In the genomic region with DNA sequence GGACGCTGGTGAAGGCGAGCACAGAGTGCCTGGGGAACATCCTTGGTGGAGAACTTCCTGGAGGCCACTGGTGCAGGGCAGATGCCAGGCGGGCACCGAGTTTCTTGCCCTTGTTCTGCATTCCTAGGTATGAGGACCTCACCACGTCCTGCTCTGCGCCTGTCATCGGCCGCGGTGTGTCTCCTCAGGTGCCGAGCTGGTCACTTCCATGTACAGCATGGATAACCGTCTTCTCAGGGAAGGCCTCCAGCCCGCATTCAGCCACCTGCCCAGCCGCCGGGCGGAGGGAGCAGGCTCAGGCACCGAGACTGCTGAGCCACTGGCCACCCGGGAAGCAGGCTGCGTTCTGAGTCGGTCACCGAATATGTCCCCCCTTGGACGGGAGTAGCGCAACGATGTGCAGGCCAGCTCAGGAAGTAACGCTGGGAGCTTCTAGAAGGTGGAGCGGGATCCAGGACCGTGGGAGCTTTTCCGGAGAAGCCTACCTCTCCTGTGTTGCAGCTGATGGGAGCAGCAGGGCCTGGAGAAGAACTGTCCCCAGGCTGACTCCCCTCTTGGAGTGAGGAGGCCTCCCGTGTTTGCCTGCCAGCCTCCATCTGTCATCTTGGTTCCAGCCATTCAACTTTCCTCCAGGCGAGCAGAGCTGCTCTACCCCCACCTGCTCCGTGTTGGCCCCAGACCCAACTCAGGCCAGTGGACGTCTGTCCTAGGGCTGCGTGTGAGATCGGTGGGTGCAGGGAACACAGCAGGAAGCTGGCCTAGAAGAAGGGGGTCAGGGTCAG, we compare ENCODE assay signal across 10 cellular contexts. TPM values are rescaled to one million over a fixed set of nuclear protein-coding genes. Genes with fewer than 3 reads are reported as not detected.
A peak's percentile ranks its signal among the peaks of the same experiment; 100 is the strongest.
DNase-seq lines count a peak whose midpoint lies in the region; TF ChIP-seq lines count a peak whose summit lies in the region.
"Had no signal": no experiment of that assay in that cellular context is flagged by ENCODE, and none has a peak within 500 bp of the region (broad histone marks: within the 10 kb centered on the region; RNA-seq: fewer than 3 reads in every experiment).

No MANE protein-coding gene starts in this region.

- H3K9me2 ChIP-seq in MM.1S (replicated peaks; ENCODE audit: insufficient read depth, low read length): no peaks in the 10 kb centered on the region

- H3F3A ChIP-seq in MM.1S (ENCODE audit: insufficient read depth, low read length): no peaks in the 10 kb centered on the region

- intact Hi-C loops in Calu3 (cut with micrococcal nuclease; ENCODE audit: unreplicated experiment): no loop called here

- H3K4me1 ChIP-seq in MM.1S (ENCODE audit: low read length): no peaks in the 10 kb centered on the region

- H3K9me3 Mint-ChIP-seq in Calu3 (ENCODE audit: low read depth, unreplicated experiment) (no peaks in the 10 kb centered on the region), brain (peaks cover 0 to 2% (median 0%) of the 10 kb centered on the region in 5 experiments), nephron (no peaks in the 10 kb centered on the region)

- H3K4me2 ChIP-seq in MM.1S (ENCODE audit: low read depth, low read length): no peak overlapping the region

- H3K4me1 Mint-ChIP-seq in Calu3 (ENCODE audit: low read depth, unreplicated experiment): peaks cover 32% of the 10 kb centered on the region
- peaks cover 76% of the 10 kb centered on the region for H3K4me1 Mint-ChIP-seq in brain
- peaks cover 52% of the 10 kb centered on the region for H3K4me1 Mint-ChIP-seq in nephron

- no peaks in the 10 kb centered on the region for H4K20me1 ChIP-seq in MM.1S (ENCODE audit: insufficient read depth, low read length)

- H2AFZ ChIP-seq in MM.1S (ENCODE audit: low read length): no peak overlapping the region

- CTCF ChIA-PET in Calu3 (lab: Charles Lee): interaction anchor here (0.7 to 1.7 kb wide), 2 partner anchors 9 to 41 kb away, joined by 4 to 6 read pairs; a partner anchor contains a TSS

- peak; percentile 62 to 78 for DNase-seq in NCI-H524 (lab: John Stamatoyannopoulos, UW)
- DNase-seq in NCI-H524 treated with DMSO at 0.1 percent for 48 hours (lab: John Stamatoyannopoulos, UW): no peak
- no peak for DNase-seq in Calu3
- no peak for DNase-seq in DMS53 treated with DMSO at 0.1 percent for 48 hours (lab: John Stamatoyannopoulos, UW; ENCODE audit: unreplicated experiment)
- no peak for DNase-seq in NCI-H2029 treated with DMSO at 0.1 percent for 48 hours (lab: John Stamatoyannopoulos, UW)
- DNase-seq in MM.1S: no peak
- DNase-seq: stimulated activated CD4-positive, alpha-beta T cell treated with anti-CD3 and anti-CD28 coated beads, Interleukin-2, amount 100 ng/mL, for 48 hours had no signal

- H3K36me3 ChIP-seq in MM.1S (replicated peaks; ENCODE audit: insufficient read depth, low read length): no peaks in the 10 kb centered on the region
- H3K36me3 ChIP-seq: suprapubic skin had no signal

- H3K27ac Mint-ChIP-seq in Calu3 (ENCODE audit: unreplicated experiment): no peak overlapping the region
- peak overlapping the region; percentile 93 to 100 (median 95) for H3K27ac Mint-ChIP-seq in brain
- H3K27ac Mint-ChIP-seq in nephron: peak overlapping the region; percentile 60 to 93 (median 85)

- H3K36me3 Mint-ChIP-seq in Calu3 (ENCODE audit: insufficient read depth, unreplicated experiment) (peaks cover 51% of the 10 kb centered on the region), brain (peaks cover 12% of the 10 kb centered on the region), nephron (ENCODE audit: low read depth) (peaks cover 17% of the 10 kb centered on the region)

- TF ChIP-seq CTCF in Calu3 (IDR thresholded peaks at IDR 0.05; ENCODE audit: unreplicated experiment) (no peak), brain (conservative IDR thresholded peaks at IDR 0.05) (no peak), nephron (IDR thresholded peaks at IDR 0.05; ENCODE audit: unreplicated experiment in 3 of 3) (no peak), MM.1S (IDR thresholded peaks at IDR 0.05; ENCODE audit: low read length) (no peak)

- no peaks in the 10 kb centered on the region for H3K9me3 ChIP-seq in MM.1S (replicated peaks; ENCODE audit: insufficient read depth, low read length)
- H3K9me3 ChIP-seq: suprapubic skin had no signal

- H3K4me3 Mint-ChIP-seq in Calu3 (ENCODE audit: low read depth, unreplicated experiment): peak overlapping the region; percentile 75
- H3K4me3 Mint-ChIP-seq in brain: peak overlapping the region; percentile 89 to 97 (median 95)
- peak overlapping the region; percentile 93 to 97 (median 96) for H3K4me3 Mint-ChIP-seq in nephron

- H3K27me3 ChIP-seq in MM.1S (replicated peaks; ENCODE audit: insufficient read depth, low read length): peaks cover 87% of the 10 kb centered on the region

- no TSS peak for BruUV-seq in Calu3 (replicated peaks; lab: Mats Ljungman, UMichigan)

- no peak overlapping the region for H3K27ac ChIP-seq in MM.1S (ENCODE audit: low read length)
- H3K27ac ChIP-seq: suprapubic skin had no signal

- no peak overlapping the region for H3K9ac ChIP-seq in MM.1S (ENCODE audit: low read length)

- no peak overlapping the region for H3K4me3 ChIP-seq in MM.1S (ENCODE audit: low read length)

- no peaks in the 10 kb centered on the region for H3K27me3 Mint-ChIP-seq in Calu3 (ENCODE audit: unreplicated experiment)
- peaks cover 10% of the 10 kb centered on the region for H3K27me3 Mint-ChIP-seq in brain
- H3K27me3 Mint-ChIP-seq in nephron (ENCODE audit: low read depth): peaks cover 11% of the 10 kb centered on the region

- H3K79me2 ChIP-seq in MM.1S (ENCODE audit: low read length): no peaks in the 10 kb centered on the region

RNA-seq across cellular contexts. Expression of a gene that starts 2.1 kb away (rescaled TPM):
- 58.0 and 58.8 TPM in 2 replicates for total RNA-seq in Calu3 (2022)
- polyA plus RNA-seq in brain (ENCODE audit: insufficient read depth, low read depth, low replicate concordance): 87.8 TPM

RNA-seq across cellular contexts. Expression of a gene that starts 41.2 kb away (rescaled TPM):
- total RNA-seq in Calu3 (2022): 25.5 and 27.9 TPM in 2 replicates
- 35.2 TPM for polyA plus RNA-seq in brain (ENCODE audit: insufficient read depth, low read depth, low replicate concordance)

Comparison
In these comparisons a context has a peak if more than half of its experiments do, and no peak if none do; other contexts are left out.
1. DNase-seq: peak in NCI-H524 (2 of 2); none in NCI-H524 treated with DMSO at 0.1 percent for 48 hours (single experiment), Calu3 (single experiment), DMS53 treated with DMSO at 0.1 percent for 48 hours (single experiment), NCI-H2029 treated with DMSO at 0.1 percent for 48 hours (single experiment) and MM.1S (single experiment).
2. Peak in every context shown above with its lines, with median percentiles within 50 percentile points of each other: H3K4me3 Mint-ChIP-seq.